In genomic region chr3:61996351-61996750, GRCh38 we compare ENCODE assay signal across 16 cellular contexts.
"Had no signal": no experiment of that assay in that cellular context is flagged by ENCODE, and none has a peak within 500 bp of the region (broad histone marks: within the 10 kb centered on the region; RNA-seq: fewer than 3 reads in every experiment).

No MANE protein-coding gene starts in this region.

- DNase-seq: activated B cell treated with CpG ODN at 0.5 μM for 24 hours; activated CD4-positive, alpha-beta T cell treated with anti-CD3 and anti-CD28 coated beads, Interleukin-2, amount 10 ng/mL, durations not matched to agents 7 days and 5 days; activated CD8-positive, alpha-beta memory T cell treated with anti-CD3 and anti-CD28 coated beads for 24 hours; activated gamma-delta T cell treated with Interleukin-2 at 50 U/mL for 16 hours; activated naive CD8-positive, alpha-beta T cell treated with anti-CD3 and anti-CD28 coated beads, Interleukin-2, amount 10 ng/mL, durations not matched to agents 7 days and 5 days; anterior cingulate cortex; brain microvascular endothelial cell; erythroblast; hippocampal formation; left lung; natural killer cell; small intestine; stimulated activated naive CD8-positive, alpha-beta T cell treated with anti-CD3 and anti-CD28 coated beads, Interleukin-15, Interleukin-2, amounts not matched to agents 100 U/mL and 50 U/mL, for 24 hours; T-helper 17 cell; trophoblast cell had no signal

- H3K27me3 ChIP-seq: brain microvascular endothelial cell, left lung, neutrophil had no signal

- H3K4me3 ChIP-seq: left lung had no signal

- H3K4me1 ChIP-seq: left lung had no signal

- H3K27ac ChIP-seq: brain microvascular endothelial cell, left lung, neutrophil had no signal

- H3K9me3 ChIP-seq: left lung, neutrophil had no signal

- H3K36me3 ChIP-seq: brain microvascular endothelial cell, left lung, neutrophil had no signal
